In genomic region chr2:109417701-109418335, GRCh38 we compare ENCODE assay signal across 29 cellular contexts.
"Had no signal": no experiment of that assay in that cellular context is flagged by ENCODE, and none has a peak within 500 bp of the region (broad histone marks: within the 10 kb centered on the region; RNA-seq: fewer than 3 reads in every experiment).

No MANE protein-coding gene starts in this region.

- H3K9me3 Mint-ChIP-seq: activated naive CD4-positive, alpha-beta T cell treated with anti-CD3 and anti-CD28 coated beads for 36 hours; activated naive CD8-positive, alpha-beta T cell treated with anti-CD3 and anti-CD28 coated beads for 36 hours; brain; effector memory CD8-positive, alpha-beta T cell; mesothelial cell of epicardium; naive B cell; stimulated activated effector memory CD8-positive, alpha-beta T cell treated with anti-CD3 and anti-CD28 coated beads, Interleukin-12 subunit alpha, Interleukin-12 subunit beta, amount 100 ng/mL, for 72 hours; stimulated activated naive CD8-positive, alpha-beta T cell treated with anti-CD3 and anti-CD28 coated beads, Interleukin-15, Interleukin-2, amounts not matched to agents 100 ng/mL and 50 ng/mL, for 24 hours; T-helper 2 cell treated with Interferon-gamma antibody and Interleukin-4, amounts not matched to agents 5 μg/mL and 100 μg/mL, for 36 hours had no signal

- H3K4me3 Mint-ChIP-seq: activated naive CD4-positive, alpha-beta T cell treated with anti-CD3 and anti-CD28 coated beads for 36 hours; activated naive CD8-positive, alpha-beta T cell treated with anti-CD3 and anti-CD28 coated beads for 36 hours; brain; effector memory CD8-positive, alpha-beta T cell; mesothelial cell of epicardium; naive B cell; stimulated activated effector memory CD8-positive, alpha-beta T cell treated with anti-CD3 and anti-CD28 coated beads, Interleukin-12 subunit alpha, Interleukin-12 subunit beta, amount 100 ng/mL, for 72 hours; stimulated activated naive CD8-positive, alpha-beta T cell treated with anti-CD3 and anti-CD28 coated beads, Interleukin-15, Interleukin-2, amounts not matched to agents 100 ng/mL and 50 ng/mL, for 24 hours; T-helper 2 cell treated with Interferon-gamma antibody and Interleukin-4, amounts not matched to agents 5 μg/mL and 100 μg/mL, for 36 hours had no signal

- H3K4me1 Mint-ChIP-seq: activated naive CD8-positive, alpha-beta T cell treated with anti-CD3 and anti-CD28 coated beads for 36 hours; stimulated activated effector memory CD8-positive, alpha-beta T cell treated with anti-CD3 and anti-CD28 coated beads, Interleukin-12 subunit alpha, Interleukin-12 subunit beta, amount 100 ng/mL, for 72 hours had no signal

- DNase-seq: activated CD4-positive, alpha-beta T cell treated with anti-CD3 and anti-CD28 coated beads for 48 hours; activated CD4-positive, alpha-beta T cell treated with anti-CD3 and anti-CD28 coated beads, Interleukin-2, amount 50 U/mL, for 48 hours; activated CD8-positive, alpha-beta memory T cell treated with anti-CD3 and anti-CD28 coated beads for 24 hours; activated effector memory CD4-positive, alpha-beta T cell treated with anti-CD3 and anti-CD28 coated beads, Interleukin-2, amount 50 U/mL, for 16 hours; activated naive CD4-positive, alpha-beta T cell treated with anti-CD3 and anti-CD28 coated beads for 36 hours; activated naive CD8-positive, alpha-beta T cell treated with anti-CD3 and anti-CD28 coated beads for 36 hours; cortex of kidney; effector memory CD8-positive, alpha-beta T cell; erythroblast; foreskin keratinocyte; islet precursor cell; left cardiac atrium; left ventricle myocardium superior; mammary epithelial cell; naive B cell; nucleus accumbens; stimulated activated CD4-positive, alpha-beta T cell treated with anti-CD3 and anti-CD28 coated beads, Interleukin-12 subunit alpha, Interleukin-12 subunit beta, amount 100 ng/mL, for 4 hours; stimulated activated CD4-positive, alpha-beta T cell treated with anti-CD3 and anti-CD28 coated beads, Interleukin-4, amount 100 ng/mL, for 24 hours; substantia nigra; T-helper 1 cell; upper lobe of right lung had no signal

- H3K36me3 Mint-ChIP-seq: activated naive CD8-positive, alpha-beta T cell treated with anti-CD3 and anti-CD28 coated beads for 36 hours; mesothelial cell of epicardium; naive B cell; stimulated activated effector memory CD8-positive, alpha-beta T cell treated with anti-CD3 and anti-CD28 coated beads, Interleukin-12 subunit alpha, Interleukin-12 subunit beta, amount 100 ng/mL, for 72 hours had no signal

- H3K27me3 Mint-ChIP-seq: activated naive CD8-positive, alpha-beta T cell treated with anti-CD3 and anti-CD28 coated beads for 36 hours; naive B cell; stimulated activated naive CD8-positive, alpha-beta T cell treated with anti-CD3 and anti-CD28 coated beads, Interleukin-15, Interleukin-2, amounts not matched to agents 100 ng/mL and 50 ng/mL, for 24 hours had no signal

- H3K27ac ChIP-seq: adrenal gland, ascending aorta, foreskin keratinocyte, right lobe of liver, upper lobe of right lung had no signal

- H3K4me3 ChIP-seq: adrenal gland, ascending aorta, right lobe of liver, upper lobe of right lung had no signal

- H3K9me3 ChIP-seq: adrenal gland, ascending aorta, right lobe of liver, upper lobe of right lung had no signal

- H3K27ac Mint-ChIP-seq: activated naive CD4-positive, alpha-beta T cell treated with anti-CD3 and anti-CD28 coated beads for 36 hours; activated naive CD8-positive, alpha-beta T cell treated with anti-CD3 and anti-CD28 coated beads for 36 hours; effector memory CD8-positive, alpha-beta T cell; mesothelial cell of epicardium; stimulated activated effector memory CD8-positive, alpha-beta T cell treated with anti-CD3 and anti-CD28 coated beads, Interleukin-12 subunit alpha, Interleukin-12 subunit beta, amount 100 ng/mL, for 72 hours; stimulated activated naive CD8-positive, alpha-beta T cell treated with anti-CD3 and anti-CD28 coated beads, Interleukin-15, Interleukin-2, amounts not matched to agents 100 ng/mL and 50 ng/mL, for 24 hours; T-helper 2 cell treated with Interferon-gamma antibody and Interleukin-4, amounts not matched to agents 5 μg/mL and 100 μg/mL, for 36 hours had no signal

- H3K27me3 ChIP-seq: adrenal gland, ascending aorta, right lobe of liver, upper lobe of right lung had no signal

- H3K4me1 ChIP-seq: foreskin keratinocyte, right lobe of liver had no signal

- H3K36me3 ChIP-seq: adrenal gland, right lobe of liver, upper lobe of right lung had no signal
